25 cellular contexts compared by ENCODE assay signal in the genomic region with DNA sequence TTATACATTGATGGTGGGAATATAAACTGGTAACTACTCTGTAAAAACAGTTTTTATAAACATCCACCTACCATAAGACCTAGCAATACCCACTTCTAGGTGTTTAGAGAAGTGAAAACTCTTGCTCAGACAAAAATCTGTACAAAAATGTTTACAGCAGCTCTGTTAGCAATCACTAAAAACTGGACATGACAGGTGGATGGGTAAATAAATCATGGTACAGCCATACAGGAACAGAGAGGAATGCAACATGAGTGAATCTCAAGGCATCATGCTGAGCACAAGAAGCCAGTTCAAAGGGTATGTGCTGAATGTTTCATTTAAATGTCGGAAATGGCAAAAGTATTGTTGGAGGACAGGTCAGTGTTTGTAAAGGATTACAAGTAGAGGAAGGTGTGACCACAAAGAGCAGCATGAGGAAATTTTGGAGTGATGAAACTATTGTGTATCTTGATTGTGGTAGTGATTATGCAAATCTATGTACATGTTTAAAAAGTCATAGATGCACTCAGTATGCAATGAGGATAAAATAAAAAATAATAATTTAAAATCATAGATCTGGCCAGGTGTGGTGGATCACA. TPM values are rescaled to one million over a fixed set of nuclear protein-coding genes. Genes with fewer than 3 reads are reported as not detected.
DNase-seq lines count a peak whose midpoint lies in the region; ATAC-seq, FAIRE-seq and TF ChIP-seq lines count a peak whose summit lies in the region.
"Had no signal": no experiment of that assay in that cellular context is flagged by ENCODE, and none has a peak within 500 bp of the region (broad histone marks: within the 10 kb centered on the region; RNA-seq: fewer than 3 reads in every experiment).

No MANE protein-coding gene starts in this region.

- no peak overlapping the region for H3K4me2 ChIP-seq in K562 (ENCODE audit: insufficient read depth, low read length)

- no TSS peak for BruUV-seq in K562 (replicated peaks; lab: Mats Ljungman, UMichigan)

- no peaks in the 10 kb centered on the region for H3K9me3 ChIP-seq in cardiac muscle cell (ENCODE audit: low read depth)
- H3K9me3 ChIP-seq in K562 (replicated peaks; ENCODE audit: control insufficient read depth, insufficient read depth, low read depth, low read length), result no peaks in the 10 kb centered on the region
- H3K9me3 ChIP-seq: ascending aorta, esophagus squamous epithelium, gastroesophageal sphincter, sigmoid colon, thoracic aorta had no signal

- POLR2A ChIA-PET in K562 (lab: Yijun Ruan, JAX), result interaction anchor here (1.0 to 8.4 kb wide), 2 partner anchors 12 kb away, joined by 3 to 91 read pairs; a partner anchor contains a TSS

- in situ Hi-C loops in K562 (cut with MboI), result loop anchor here (10.0 kb wide), 1 partner anchor 238 kb away; no protein-coding TSS in a partner anchor

- FAIRE-seq in K562 (lab: Jason Lieb, UNC) (no peak), HTR-8/SVneo (lab: Jason Lieb, UNC) (no peak), urothelium cell line (lab: Jason Lieb, UNC) (no peak)

- intact Hi-C loops in left cardiac atrium (cut with DNase I), result no loop called here
- intact Hi-C loops in K562 (cut with micrococcal nuclease), result no loop called here
- intact Hi-C loops in sciatic nerve (cut with DNase I), result no loop called here

- H3K4me3 ChIP-seq in cardiac muscle cell (no peak overlapping the region), K562 (no peak overlapping the region)
- H3K4me3 ChIP-seq: ascending aorta, esophagus squamous epithelium, gastroesophageal sphincter, sigmoid colon, thoracic aorta had no signal

- no peak overlapping the region for H3K9ac ChIP-seq in K562 (ENCODE audit: insufficient read depth in 1 of 2, low read depth in 2 of 2, low read length in 2 of 2)

- no peaks in the 10 kb centered on the region for H3K9me1 ChIP-seq in K562 (ENCODE audit: control insufficient read depth, insufficient read depth, low read length)

- 26% methylated on average over 1 of the region's 1 CpG for WGBS in K562 (ENCODE audit: insufficient coverage, low coverage, missing lambda C conversion rate)

- H2AFZ ChIP-seq in K562 (ENCODE audit: low read depth, low read length), result no peak overlapping the region

- H3K27me3 ChIP-seq in cardiac muscle cell (no peaks in the 10 kb centered on the region), K562 (ENCODE audit: control insufficient read depth in 2 of 2, insufficient read depth in 2 of 2, low read length in 2 of 2) (no peaks in the 10 kb centered on the region)
- H3K27me3 ChIP-seq: ascending aorta, esophagus squamous epithelium, gastroesophageal sphincter, sigmoid colon had no signal

- ATAC-seq in left cardiac atrium (no peak), K562 (no peak), sciatic nerve (no peak)
- ATAC-seq: CD8-positive, alpha-beta T cell; gastroesophageal sphincter; naive thymus-derived CD8-positive, alpha-beta T cell; stimulated activated naive B cell treated with anti-CD40 and anti-IgM and Interleukin-4, amounts not matched to agents 10 μg/mL and 1 μg/mL and 100 μg/mL, for 72 hours; T-cell had no signal

- H4K20me1 ChIP-seq in K562 (replicated peaks; ENCODE audit: control insufficient read depth, insufficient read depth, low read length), result no peaks in the 10 kb centered on the region

- no peaks in the 10 kb centered on the region for H3K79me2 ChIP-seq in K562 (ENCODE audit: control insufficient read depth, insufficient read depth, low read length)

- no peaks in the 10 kb centered on the region for H3K4me1 ChIP-seq in cardiac muscle cell (ENCODE audit: low read depth)
- H3K4me1 ChIP-seq in K562 (replicated peaks in 1 of 2; ENCODE audit: control insufficient read depth in 2 of 2, insufficient read depth in 2 of 2, low read length in 2 of 2), result peaks cover 7 to 15% of the 10 kb centered on the region in 2 experiments; a peak in 4 of 5 replicates

- DNase-seq in cardiac muscle cell (ENCODE audit: low read depth in 1 of 2, low spot score in 1 of 2) (no peak), left cardiac atrium (no peak), MV-4-11 (lab: John Stamatoyannopoulos, UW) (peak; percentile 3), K562 (ENCODE audit: extremely low read depth in 1 of 4, low spot score in 3 of 4) (no peak), HTR-8/SVneo (ENCODE audit: insufficient read length, low spot score) (no peak), urothelium cell line (ENCODE audit: low spot score) (no peak), sciatic nerve (ENCODE audit: low spot score) (no peak)
- DNase-seq: activated naive CD4-positive, alpha-beta T cell treated with Interleukin-2 at 50 U/mL for 16 hours; activated T-cell treated with anti-CD3 and anti-CD28 coated beads, Interleukin-2, amount 50 U/mL, for 1 hour; CD8-positive, alpha-beta T cell; DMS79; effector CD8-positive, alpha-beta T cell; esophagus squamous epithelium; GOT3; kidney glomerular epithelial cell; naive thymus-derived CD8-positive, alpha-beta T cell; NCI-H524; sigmoid colon; stimulated activated CD4-positive, alpha-beta T cell treated with anti-CD3 and anti-CD28 coated beads, Interleukin-1b, Interleukin-23, amount 100 ng/mL, for 48 hours; stimulated activated naive B cell treated with anti-CD40 and anti-IgM and Interleukin-4, amounts not matched to agents 10 μg/mL and 1 μg/mL and 100 μg/mL, for 72 hours; T-cell had no signal

- TF ChIP-seq POLR2A in K562 (conservative IDR thresholded peaks at IDR 0.05), result no peak

- TF ChIP-seq EP300 in K562 (IDR thresholded peaks at IDR 0.05; ENCODE audit: low read length), result no peak

- TF ChIP-seq RAD21 in K562 (CRISPR knock-in tag; conservative IDR thresholded peaks at IDR 0.05 in 1 of 2, IDR thresholded peaks at IDR 0.05 in 1 of 2), result no peak

- H3K27ac ChIP-seq in cardiac muscle cell, result peak overlapping the region; percentile 15
- no peak overlapping the region for H3K27ac ChIP-seq in K562 (ENCODE audit: extremely low read depth, low read depth, low read length)
- H3K27ac ChIP-seq: ascending aorta, esophagus squamous epithelium, gastroesophageal sphincter, sigmoid colon, thoracic aorta had no signal

- CTCF ChIA-PET in K562 (lab: Yijun Ruan, JAX; ENCODE audit: low intra/inter-chr PET ratio), result no interaction called here

- no peaks in the 10 kb centered on the region for H3K36me3 ChIP-seq in cardiac muscle cell
- no peaks in the 10 kb centered on the region for H3K36me3 ChIP-seq in K562 (ENCODE audit: control insufficient read depth, insufficient read depth, low read length)
- H3K36me3 ChIP-seq: ascending aorta, esophagus squamous epithelium, gastroesophageal sphincter, sigmoid colon, thoracic aorta had no signal

- TF ChIP-seq CTCF in cardiac muscle cell (IDR thresholded peaks at IDR 0.05; ENCODE audit: low read depth, low read length) (no peak), K562 (IDR thresholded peaks at IDR 0.05 in 2 of 3, conservative IDR thresholded peaks at IDR 0.05 in 1 of 3; ENCODE audit: insufficient read depth in 2 of 3, low read depth in 1 of 3, low read length in 3 of 3) (no peak)

RNA-seq across cellular contexts. Expression of a gene that starts 2.8 kb away (rescaled TPM):
- not detected in 2 replicates for total RNA-seq in cardiac muscle cell
- polyA plus RNA-seq in cardiac muscle cell, result not detected in 2 replicates
- not detected for total RNA-seq in left cardiac atrium
- total RNA-seq in K562 (2011; cell fraction: chromatin; rRNA removed; ENCODE audit: low replicate concordance), result under 0.01 TPM in 2 replicates
- under 0.01 TPM in 2 replicates for total RNA-seq in K562 (2011; cell fraction: nucleolus; rRNA removed)
- under 0.01 TPM in 2 replicates for total RNA-seq in K562 (2011; cell fraction: nucleoplasm; rRNA removed)
- not detected in 2 replicates for total RNA-seq in K562 (2014; rRNA removed)
- not detected in 2 replicates for total RNA-seq in K562 (2014; rRNA removed; fragmentation: Illumina TruSeq; extraction: Trizol)
- not detected in 2 replicates for total RNA-seq in K562 (2015; rRNA removed; fragmentation: Illumina TruSeq; extraction: Trizol)
- not detected in 2 replicates for total RNA-seq in K562 (2021)
- polyA plus RNA-seq in K562 (2011; rRNA removed), result not detected in 2 replicates
- polyA plus RNA-seq in K562 (2011; cell fraction: cytosol; rRNA removed), result not detected in 2 replicates
- polyA plus RNA-seq in K562 (2011; cell fraction: nucleus; rRNA removed), result under 0.01 TPM in 2 replicates
- not detected in 2 replicates for polyA plus RNA-seq in K562 (2012)
- not detected in 2 replicates for polyA plus RNA-seq in K562 (2014; fragmentation: Illumina TruSeq; extraction: Trizol)
- polyA plus RNA-seq in K562 (2014; fragmentation: Nextera tagmentation; extraction: Ambion mirVana), result not detected
- not detected in 2 replicates for polyA plus RNA-seq in K562 (2014; rRNA removed)
- under 0.01 TPM in 2 replicates for polyA minus RNA-seq in K562 (2011; rRNA and poly(A)+ RNA removed)
- 268 TPM in 1 of 2 replicates, not detected in the other for polyA minus RNA-seq in K562 (2011; cell fraction: cytosol; rRNA and poly(A)+ RNA removed)
- polyA minus RNA-seq in K562 (2011; cell fraction: nucleus; rRNA and poly(A)+ RNA removed), result under 0.01 TPM in 2 replicates
- not detected for total RNA-seq in sciatic nerve
- total RNA-seq: ascending aorta; CD8-positive, alpha-beta T cell; cerebellum; esophagus squamous epithelium; gastroesophageal sphincter; naive thymus-derived CD8-positive, alpha-beta T cell; sigmoid colon; T-cell; thoracic aorta had no signal
- polyA plus RNA-seq: naive thymus-derived CD8-positive, alpha-beta T cell; sigmoid colon had no signal

RNA-seq across cellular contexts. Expression of a gene that starts 6.3 kb away (rescaled TPM):
- total RNA-seq in cardiac muscle cell, result 13.3 and 14.2 TPM in 2 replicates
- 16.9 and 24.4 TPM in 2 replicates for polyA plus RNA-seq in cardiac muscle cell
- 1 to 10 TPM; 3.5 to 4.6 TPM for total RNA-seq in left cardiac atrium
- 3.3 and 4.7 TPM in 2 replicates for total RNA-seq in K562 (2011; cell fraction: chromatin; rRNA removed; ENCODE audit: low replicate concordance)
- total RNA-seq in K562 (2011; cell fraction: nucleolus; rRNA removed), result 3.4 and 3.7 TPM in 2 replicates
- total RNA-seq in K562 (2011; cell fraction: nucleoplasm; rRNA removed), result 5.7 and 9.5 TPM in 2 replicates
- 5.1 and 6.7 TPM in 2 replicates for total RNA-seq in K562 (2014; rRNA removed)
- total RNA-seq in K562 (2014; rRNA removed; fragmentation: Illumina TruSeq; extraction: Trizol), result 6.4 and 7.0 TPM in 2 replicates
- 5.8 and 6.3 TPM in 2 replicates for total RNA-seq in K562 (2015; rRNA removed; fragmentation: Illumina TruSeq; extraction: Trizol)
- total RNA-seq in K562 (2021), result 7.6 TPM in 2 replicates
- polyA plus RNA-seq in K562 (2011; rRNA removed), result 7.5 and 10.3 TPM in 2 replicates
- 8.2 and 9.6 TPM in 2 replicates for polyA plus RNA-seq in K562 (2011; cell fraction: cytosol; rRNA removed)
- polyA plus RNA-seq in K562 (2011; cell fraction: nucleus; rRNA removed), result 6.6 and 10.2 TPM in 2 replicates
- 6.6 and 14.9 TPM in 2 replicates for polyA plus RNA-seq in K562 (2012)
- 8.2 and 9.9 TPM in 2 replicates for polyA plus RNA-seq in K562 (2014; fragmentation: Illumina TruSeq; extraction: Trizol)
- 1 to 10 TPM; 3.0 to 5.6 TPM for polyA plus RNA-seq in K562 (2014; fragmentation: Nextera tagmentation; extraction: Ambion mirVana)
- polyA plus RNA-seq in K562 (2014; rRNA removed), result 5.8 and 7.8 TPM in 2 replicates
- polyA minus RNA-seq in K562 (2011; rRNA and poly(A)+ RNA removed), result 5.6 and 6.8 TPM in 2 replicates
- polyA minus RNA-seq in K562 (2011; cell fraction: cytosol; rRNA and poly(A)+ RNA removed), result 3.6 and 4.6 TPM in 2 replicates
- 1.3 and 3.4 TPM in 2 replicates for polyA minus RNA-seq in K562 (2011; cell fraction: nucleus; rRNA and poly(A)+ RNA removed)
- total RNA-seq in sciatic nerve, result 13.6 TPM

RNA-seq across cellular contexts. Expression of a gene that starts 11.4 kb away (rescaled TPM):
- total RNA-seq in cardiac muscle cell, result not detected in 2 replicates
- not detected in 2 replicates for polyA plus RNA-seq in cardiac muscle cell
- 10 to 100 TPM; 39.9 to 44.0 TPM for total RNA-seq in left cardiac atrium
- total RNA-seq in K562 (2011; cell fraction: chromatin; rRNA removed; ENCODE audit: low replicate concordance), result under 0.01 TPM in 2 replicates
- total RNA-seq in K562 (2011; cell fraction: nucleolus; rRNA removed), result under 0.01 TPM in 2 replicates
- under 0.01 TPM in 2 replicates for total RNA-seq in K562 (2011; cell fraction: nucleoplasm; rRNA removed)
- not detected in 2 replicates for total RNA-seq in K562 (2014; rRNA removed)
- total RNA-seq in K562 (2014; rRNA removed; fragmentation: Illumina TruSeq; extraction: Trizol), result not detected in 2 replicates
- not detected in 2 replicates for total RNA-seq in K562 (2015; rRNA removed; fragmentation: Illumina TruSeq; extraction: Trizol)
- 14.2 TPM in 1 of 2 replicates, not detected in the other for total RNA-seq in K562 (2021)
- not detected in 2 replicates for polyA plus RNA-seq in K562 (2011; rRNA removed)
- not detected in 2 replicates for polyA plus RNA-seq in K562 (2011; cell fraction: cytosol; rRNA removed)
- polyA plus RNA-seq in K562 (2011; cell fraction: nucleus; rRNA removed), result under 0.01 TPM in 1 of 2 replicates, not detected in the other
- not detected in 2 replicates for polyA plus RNA-seq in K562 (2012)
- not detected in 2 replicates for polyA plus RNA-seq in K562 (2014; fragmentation: Illumina TruSeq; extraction: Trizol)
- polyA plus RNA-seq in K562 (2014; fragmentation: Nextera tagmentation; extraction: Ambion mirVana), result not detected
- polyA plus RNA-seq in K562 (2014; rRNA removed), result not detected in 2 replicates
- polyA minus RNA-seq in K562 (2011; rRNA and poly(A)+ RNA removed), result under 0.01 TPM in 2 replicates
- polyA minus RNA-seq in K562 (2011; cell fraction: cytosol; rRNA and poly(A)+ RNA removed), result 577 and 858 TPM in 2 replicates
- polyA minus RNA-seq in K562 (2011; cell fraction: nucleus; rRNA and poly(A)+ RNA removed), result under 0.01 TPM in 2 replicates
- 44.7 TPM for total RNA-seq in sciatic nerve
- total RNA-seq: ascending aorta, cerebellum, esophagus squamous epithelium, gastroesophageal sphincter, sigmoid colon, thoracic aorta had no signal
- polyA plus RNA-seq: naive thymus-derived CD8-positive, alpha-beta T cell; sigmoid colon had no signal
